Comparison of ENCODE assay signal across 21 cellular contexts in genomic region chr10:69146756-69147155, GRCh38. TPM values are rescaled to one million over a fixed set of nuclear protein-coding genes. Genes with fewer than 3 reads are reported as not detected.
DNase-seq lines count a peak whose midpoint lies in the region; ATAC-seq and TF ChIP-seq lines count a peak whose summit lies in the region.
"Had no signal": no experiment of that assay in that cellular context is flagged by ENCODE, and none has a peak within 500 bp of the region (broad histone marks: within the 10 kb centered on the region; RNA-seq: fewer than 3 reads in every experiment).

No MANE protein-coding gene starts in this region.

- DNase-seq in CD8-positive, alpha-beta T cell = no peak
- DNase-seq in GF-D8 (lab: John Stamatoyannopoulos, UW) = peak; percentile 52
- DNase-seq in MV-4-11 (lab: John Stamatoyannopoulos, UW) = peak; percentile 11
- no peak for DNase-seq in effector memory CD8-positive, alpha-beta T cell
- DNase-seq in COR-L47 (lab: John Stamatoyannopoulos, UW) = no peak
- DNase-seq in NCI-H2227 (lab: John Stamatoyannopoulos, UW; ENCODE audit: unreplicated experiment) = no peak
- DNase-seq: activated CD4-positive, alpha-beta T cell treated with anti-CD3 and anti-CD28 coated beads, Interleukin-2, amount 50 U/mL, for 48 hours; activated naive CD8-positive, alpha-beta T cell treated with anti-CD3 and anti-CD28 coated beads for 36 hours; body of pancreas; DMS79 treated with DMSO at 0.1 percent for 48 hours; NCI-H187; NCI-H2227 treated with DMSO at 0.1 percent for 48 hours; NCI-H82; PC-9; SIG-M5; stimulated activated naive CD4-positive, alpha-beta T cell; thyroid gland had no signal

- H3K4me1 ChIP-seq in CD8-positive, alpha-beta T cell (ENCODE audit: insufficient read depth, low read length) = peaks cover 9% of the 10 kb centered on the region
- H3K4me1 ChIP-seq: body of pancreas, thyroid gland had no signal

- no peaks in the 10 kb centered on the region for H3K27me3 Mint-ChIP-seq in CD8-positive, alpha-beta T cell (ENCODE audit: low read depth)
- no peaks in the 10 kb centered on the region for H3K27me3 Mint-ChIP-seq in effector memory CD8-positive, alpha-beta T cell
- H3K27me3 Mint-ChIP-seq: activated naive CD8-positive, alpha-beta T cell treated with anti-CD3 and anti-CD28 coated beads for 36 hours; progenitor cell of endocrine pancreas had no signal

- CTCF ChIA-PET in CD8-positive, alpha-beta T cell (lab: Charles Lee) = no interaction called here

- H3K27ac ChIP-seq in CD8-positive, alpha-beta T cell (ENCODE audit: low read depth, low read length) = no peak overlapping the region
- H3K27ac ChIP-seq: body of pancreas, PC-9, thyroid gland had no signal

- TF ChIP-seq CTCF in CD8-positive, alpha-beta T cell (IDR thresholded peaks at IDR 0.05) = no peak

- H3K27ac Mint-ChIP-seq in CD8-positive, alpha-beta T cell = peak overlapping the region; percentile 74
- H3K27ac Mint-ChIP-seq in effector memory CD8-positive, alpha-beta T cell = peak overlapping the region; percentile 26 to 42
- H3K27ac Mint-ChIP-seq: nephron, progenitor cell of endocrine pancreas had no signal

- no peaks in the 10 kb centered on the region for H3K9me3 Mint-ChIP-seq in CD8-positive, alpha-beta T cell
- H3K9me3 Mint-ChIP-seq in effector memory CD8-positive, alpha-beta T cell = no peaks in the 10 kb centered on the region
- H3K9me3 Mint-ChIP-seq: activated naive CD8-positive, alpha-beta T cell treated with anti-CD3 and anti-CD28 coated beads for 36 hours; nephron had no signal

- peaks cover 48% of the 10 kb centered on the region for H3K4me1 Mint-ChIP-seq in CD8-positive, alpha-beta T cell (ENCODE audit: low read depth)
- peaks cover 26 to 56% of the 10 kb centered on the region in 2 donors for H3K4me1 Mint-ChIP-seq in effector memory CD8-positive, alpha-beta T cell (ENCODE audit: low read depth in 2 of 2)
- H3K4me1 Mint-ChIP-seq: nephron had no signal

- H3K27me3 ChIP-seq in CD8-positive, alpha-beta T cell (ENCODE audit: insufficient read depth, low read length) = no peaks in the 10 kb centered on the region
- H3K27me3 ChIP-seq: body of pancreas, thyroid gland had no signal

- H3K4me3 ChIP-seq in CD8-positive, alpha-beta T cell (ENCODE audit: low read depth, low read length) = no peak overlapping the region
- H3K4me3 ChIP-seq: body of pancreas, PC-9, thyroid gland had no signal

- H3K36me3 Mint-ChIP-seq in CD8-positive, alpha-beta T cell = peaks cover 23% of the 10 kb centered on the region
- peaks cover 14% of the 10 kb centered on the region for H3K36me3 Mint-ChIP-seq in effector memory CD8-positive, alpha-beta T cell (ENCODE audit: insufficient read depth)

- no peak overlapping the region for H3K4me3 Mint-ChIP-seq in CD8-positive, alpha-beta T cell
- H3K4me3 Mint-ChIP-seq in effector memory CD8-positive, alpha-beta T cell = peak overlapping the region in 1 of 2 donors; percentile 16
- H3K4me3 Mint-ChIP-seq: activated naive CD8-positive, alpha-beta T cell treated with anti-CD3 and anti-CD28 coated beads for 36 hours; nephron had no signal

- no peaks in the 10 kb centered on the region for H3K36me3 ChIP-seq in CD8-positive, alpha-beta T cell (ENCODE audit: insufficient read depth, low read length)
- H3K36me3 ChIP-seq: thyroid gland had no signal

- POLR2A ChIA-PET in CD8-positive, alpha-beta T cell (lab: Charles Lee) = no interaction called here

- intact Hi-C loops in CD8-positive, alpha-beta T cell (cut with DNase I, micrococcal nuclease) = no loop called here

- H3K9me3 ChIP-seq in CD8-positive, alpha-beta T cell (ENCODE audit: low read length) = no peaks in the 10 kb centered on the region
- H3K9me3 ChIP-seq: body of pancreas, thyroid gland had no signal

- ATAC-seq in CD8-positive, alpha-beta T cell = no peak
- ATAC-seq in effector memory CD8-positive, alpha-beta T cell (replicated peaks) = no peak
- no peak for ATAC-seq in GM21723 (IDR thresholded peaks at IDR 0.05; ENCODE audit: unreplicated experiment)
- ATAC-seq: body of pancreas, left lobe of liver had no signal

RNA-seq across cellular contexts. Expression of gene VPS26A, which starts 22.8 kb away (rescaled TPM):
- 10 to 100 TPM; 48.6 to 50.3 TPM for total RNA-seq in CD8-positive, alpha-beta T cell

RNA-seq across cellular contexts. Expression of gene SUPV3L1, which starts 33.3 kb away (rescaled TPM):
- total RNA-seq in CD8-positive, alpha-beta T cell = 10 to 100 TPM; 89.3 to 99.6 TPM

RNA-seq across cellular contexts. Expression of gene SRGN, which starts 58.9 kb away (rescaled TPM):
- 100 to 1,000 TPM; 570 to 583 TPM for total RNA-seq in CD8-positive, alpha-beta T cell
- total RNA-seq: progenitor cell of endocrine pancreas had no signal

Comparison
In these comparisons a context has a peak if more than half of its experiments do, and no peak if none do; other contexts are left out.
1. DNase-seq: peak in GF-D8 (single experiment) and MV-4-11 (single experiment); none in CD8-positive, alpha-beta T cell (0 of 7), effector memory CD8-positive, alpha-beta T cell (0 of 3), COR-L47 (single experiment) and NCI-H2227 (single experiment).